8 cellular contexts compared by ENCODE assay signal in the genomic region with DNA sequence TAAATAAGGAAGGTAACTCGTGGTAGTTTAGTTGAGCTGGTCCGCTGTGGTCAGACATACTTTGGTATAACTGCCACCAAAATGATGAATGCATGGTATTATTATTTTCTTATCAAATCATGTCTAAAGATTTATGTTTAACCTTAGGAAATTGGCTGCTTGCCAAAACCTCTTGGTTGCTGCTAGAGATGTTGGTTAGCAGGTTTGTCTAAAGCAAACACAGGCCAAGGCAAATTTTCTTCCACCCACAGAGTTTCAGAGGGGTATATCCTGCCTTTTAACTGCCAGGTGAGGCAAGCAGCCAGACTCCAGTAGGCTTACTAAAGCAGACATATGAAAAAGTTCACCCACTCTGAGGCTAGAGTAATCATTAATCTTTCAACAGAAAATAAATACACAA.
A peak's percentile ranks its signal among the peaks of the same experiment; 100 is the strongest.
DNase-seq lines count a peak whose midpoint lies in the region; ATAC-seq, FAIRE-seq and TF ChIP-seq lines count a peak whose summit lies in the region.

No MANE protein-coding gene starts in this region.

- whole genome bisulfite sequencing in body of pancreas, 2 donors, result 10 to 19% methylated on average over 2 of the region's 2 CpGs

- H3K4me2 ChIP-seq in GM23338, result no peak overlapping the region
- no peak overlapping the region for H3K4me2 ChIP-seq in OCI-LY7 (ENCODE audit: low read length)

- H3K27ac Mint-ChIP-seq in GM23338, result no peak overlapping the region
- no peak overlapping the region for H3K27ac Mint-ChIP-seq in activated CD4-positive, alpha-beta memory T cell treated with anti-CD3 and anti-CD28 coated beads, Interleukin-2, amount 10 ng/mL, durations not matched to agents 7 days and 5 days
- no peak overlapping the region for H3K27ac Mint-ChIP-seq in progenitor cell of endocrine pancreas

- H3K9me2 ChIP-seq in GM23338 (ENCODE audit: insufficient read depth) (no peaks in the 10 kb centered on the region), OCI-LY7 (ENCODE audit: insufficient read depth, low read length) (no peaks in the 10 kb centered on the region)

- peak overlapping the region; percentile 4; the same call in 1 of the 2 replicates for H2AFZ ChIP-seq in GM23338
- H2AFZ ChIP-seq in OCI-LY7 (ENCODE audit: low read length), result no peak overlapping the region

- H3K36me3 Mint-ChIP-seq in GM23338 (ENCODE audit: low read depth) (no peaks in the 10 kb centered on the region), progenitor cell of endocrine pancreas (ENCODE audit: insufficient read depth) (no peaks in the 10 kb centered on the region)
- no peaks in the 10 kb centered on the region for H3K36me3 Mint-ChIP-seq in activated CD4-positive, alpha-beta memory T cell treated with anti-CD3 and anti-CD28 coated beads, Interleukin-2, amount 10 ng/mL, durations not matched to agents 7 days and 5 days (ENCODE audit: low read depth)

- no peak for TF ChIP-seq POLR2A in body of pancreas (IDR thresholded peaks at IDR 0.05)

- FAIRE-seq in urothelium cell line (lab: Jason Lieb, UNC), result peak; percentile 95

- no peaks in the 10 kb centered on the region for H3K4me1 ChIP-seq in GM23338 (ENCODE audit: insufficient read depth)
- peaks cover 17% of the 10 kb centered on the region for H3K4me1 ChIP-seq in body of pancreas
- no peaks in the 10 kb centered on the region for H3K4me1 ChIP-seq in OCI-LY7 (ENCODE audit: insufficient read depth, low read length, poor library complexity, severe bottlenecking)

- H4K20me1 ChIP-seq in GM23338 (replicated peaks; ENCODE audit: insufficient read depth) (no peaks in the 10 kb centered on the region), OCI-LY7 (ENCODE audit: insufficient read depth, low read length) (no peaks in the 10 kb centered on the region)

- intact Hi-C loops in body of pancreas (cut with DNase I) (no loop called here), OCI-LY7 (cut with micrococcal nuclease; ENCODE audit: unreplicated experiment) (no loop called here)

- no peaks in the 10 kb centered on the region for H3K27me3 Mint-ChIP-seq in GM23338 (ENCODE audit: insufficient read depth, low read depth, poor library complexity)
- no peaks in the 10 kb centered on the region for H3K27me3 Mint-ChIP-seq in activated CD4-positive, alpha-beta memory T cell treated with anti-CD3 and anti-CD28 coated beads, Interleukin-2, amount 10 ng/mL, durations not matched to agents 7 days and 5 days
- H3K27me3 Mint-ChIP-seq in progenitor cell of endocrine pancreas, result no peaks in the 10 kb centered on the region

- H3K36me3 ChIP-seq in GM23338 (ENCODE audit: insufficient read depth), result no peaks in the 10 kb centered on the region
- no peaks in the 10 kb centered on the region for H3K36me3 ChIP-seq in body of pancreas (replicated peaks in 1 of 2; ENCODE audit: insufficient read depth in 1 of 2, low read depth in 2 of 2)
- H3K36me3 ChIP-seq in OCI-LY7 (ENCODE audit: insufficient read depth, low read length), result no peaks in the 10 kb centered on the region

- H3K9me3 ChIP-seq in body of pancreas (no peaks in the 10 kb centered on the region), OCI-LY7 (ENCODE audit: low read length) (no peaks in the 10 kb centered on the region)

- POLR2A ChIA-PET in activated CD4-positive, alpha-beta memory T cell treated with anti-CD3 and anti-CD28 coated beads, Interleukin-2, amount 10 ng/mL, durations not matched to agents 7 days and 5 days (lab: Charles Lee), result no interaction called here
- POLR2A ChIA-PET in OCI-LY7 (lab: Charles Lee), result interaction anchor here (1.0 kb wide), 1 partner anchor 30 kb away, joined by 3 read pairs; no protein-coding TSS in a partner anchor

- H3K4me3 ChIP-seq in GM23338 (no peak overlapping the region), body of pancreas (no peak overlapping the region), OCI-LY7 (ENCODE audit: low read depth, low read length, poor library complexity, severe bottlenecking) (no peak overlapping the region)

- no peaks in the 10 kb centered on the region for H3F3A ChIP-seq in GM23338 (replicated peaks; ENCODE audit: low read depth)

- H3K79me2 ChIP-seq in GM23338 (replicated peaks; ENCODE audit: insufficient read depth) (no peaks in the 10 kb centered on the region), OCI-LY7 (ENCODE audit: insufficient read depth, low read depth, low read length) (no peaks in the 10 kb centered on the region)

- DNase-seq in COLO668 (lab: John Stamatoyannopoulos, UW; ENCODE audit: unreplicated experiment), result peak; percentile 71
- DNase-seq in GM23338 (ENCODE audit: low spot score), result no peak
- DNase-seq in NAMALWA (ENCODE audit: low spot score), result peak; percentile 29
- DNase-seq in body of pancreas, result peak; percentile 41 to 80 (median 72)
- DNase-seq in urothelium cell line (ENCODE audit: low spot score), result peak; percentile 86
- no peak for DNase-seq in activated CD4-positive, alpha-beta memory T cell treated with anti-CD3 and anti-CD28 coated beads, Interleukin-2, amount 10 ng/mL, durations not matched to agents 7 days and 5 days
- no peak for DNase-seq in OCI-LY7 (ENCODE audit: low spot score)
- DNase-seq in progenitor cell of endocrine pancreas (ENCODE audit: low spot score, unreplicated experiment), result no peak

- TF ChIP-seq CTCF in GM23338 (conservative IDR thresholded peaks at IDR 0.05; ENCODE audit: low read depth in 2 of 2) (no peak), body of pancreas (IDR thresholded peaks at IDR 0.05) (no peak), OCI-LY7 (conservative IDR thresholded peaks at IDR 0.05; ENCODE audit: low read length) (no peak), progenitor cell of endocrine pancreas (IDR thresholded peaks at IDR 0.05; ENCODE audit: unreplicated experiment) (no peak)

- no peak overlapping the region for H3K4me3 Mint-ChIP-seq in GM23338
- no peak overlapping the region for H3K4me3 Mint-ChIP-seq in activated CD4-positive, alpha-beta memory T cell treated with anti-CD3 and anti-CD28 coated beads, Interleukin-2, amount 10 ng/mL, durations not matched to agents 7 days and 5 days
- H3K4me3 Mint-ChIP-seq in progenitor cell of endocrine pancreas (ENCODE audit: low read depth), result no peak overlapping the region

- H3K27ac ChIP-seq in GM23338 (ENCODE audit: low read depth), result no peak overlapping the region
- peak overlapping the region; percentile 4 to 64 (median 42) for H3K27ac ChIP-seq in body of pancreas
- H3K27ac ChIP-seq in OCI-LY7 (ENCODE audit: low read depth, low read length, poor library complexity, severe bottlenecking), result no peak overlapping the region

- ATAC-seq in GM23338, result no peak
- ATAC-seq in body of pancreas, result peak; percentile 93

- H3K4me1 Mint-ChIP-seq in GM23338 (no peaks in the 10 kb centered on the region), progenitor cell of endocrine pancreas (ENCODE audit: low read depth) (peaks cover 8% of the 10 kb centered on the region)
- H3K4me1 Mint-ChIP-seq in activated CD4-positive, alpha-beta memory T cell treated with anti-CD3 and anti-CD28 coated beads, Interleukin-2, amount 10 ng/mL, durations not matched to agents 7 days and 5 days, result no peaks in the 10 kb centered on the region

- no TSS peak for BruUV-seq in OCI-LY7 (replicated peaks; lab: Mats Ljungman, UMichigan)

- CTCF ChIA-PET in activated CD4-positive, alpha-beta memory T cell treated with anti-CD3 and anti-CD28 coated beads, Interleukin-2, amount 10 ng/mL, durations not matched to agents 7 days and 5 days (lab: Charles Lee), result no interaction called here
- CTCF ChIA-PET in OCI-LY7 (lab: Charles Lee; ENCODE audit: unreplicated experiment), result no interaction called here

- H3K9me3 Mint-ChIP-seq in GM23338 (peaks cover under 1% of the 10 kb centered on the region; the same call in 1 of the 3 replicates), progenitor cell of endocrine pancreas (ENCODE audit: low read depth) (peaks cover 4% of the 10 kb centered on the region)
- H3K9me3 Mint-ChIP-seq in activated CD4-positive, alpha-beta memory T cell treated with anti-CD3 and anti-CD28 coated beads, Interleukin-2, amount 10 ng/mL, durations not matched to agents 7 days and 5 days, result peaks cover 4% of the 10 kb centered on the region

- H3K27me3 ChIP-seq in GM23338 (ENCODE audit: insufficient read depth) (no peaks in the 10 kb centered on the region), body of pancreas (no peaks in the 10 kb centered on the region)

TF ChIP-seq in GM23338, 12 proteins besides CTCF, POLR2A, EP300 and RAD21 (continues in another document):
- TF ChIP-seq EZH2phosphoT487 (IDR thresholded peaks at IDR 0.05; ENCODE audit: unreplicated experiment) (no peak), NANOG (IDR thresholded peaks at IDR 0.05; ENCODE audit: borderline replicate concordance) (no peak)

Comparison
In these comparisons a context has a peak if more than half of its experiments do, and no peak if none do; other contexts are left out.
1. DNase-seq: peak in COLO668 (single experiment), NAMALWA (single experiment), body of pancreas (4 of 4) and urothelium cell line (single experiment); none in GM23338 (single experiment), activated CD4-positive, alpha-beta memory T cell treated with anti-CD3 and anti-CD28 coated beads, Interleukin-2, amount 10 ng/mL, durations not matched to agents 7 days and 5 days (single experiment), OCI-LY7 (single experiment) and progenitor cell of endocrine pancreas (single experiment).
2. H3K27ac ChIP-seq: peak in body of pancreas (4 of 4); none in GM23338 (single experiment) and OCI-LY7 (single experiment).